In genomic region chr15:82338573-82338972, GRCh38 we compare ENCODE assay signal across 8 cellular contexts. TPM values are rescaled to one million over a fixed set of nuclear protein-coding genes. Genes with fewer than 3 reads are reported as not detected.
A peak's percentile ranks its signal among the peaks of the same experiment; 100 is the strongest.
DNase-seq lines count a peak whose midpoint lies in the region; ATAC-seq and TF ChIP-seq lines count a peak whose summit lies in the region.
"Not testable (repeated sequence)": the region's sequence is repeated elsewhere in the genome, so short reads cannot be mapped to it uniquely, and the experiment has no call there.

No MANE protein-coding gene starts in this region.

- not testable (repeated sequence) for H2BK15ac ChIP-seq in mesendoderm (replicated peaks; ENCODE audit: low read depth)

- H2BK12ac ChIP-seq in trophoblast cell (ENCODE audit: low read length) = not testable (repeated sequence)

- not testable (repeated sequence) for H3K27me3 Mint-ChIP-seq in activated naive CD8-positive, alpha-beta T cell treated with anti-CD3 and anti-CD28 coated beads, Interleukin-2, amount 10 ng/mL, durations not matched to agents 7 days and 5 days

- H3K14ac ChIP-seq in trophoblast cell (ENCODE audit: low read length) = not testable (repeated sequence)

- H3K23ac ChIP-seq in mesendoderm (ENCODE audit: low read length); trophoblast cell (ENCODE audit: low read length): not testable (repeated sequence)

- H2AFZ ChIP-seq in trophoblast cell (ENCODE audit: insufficient read depth, low read length, poor library complexity) = not testable (repeated sequence)

- H4K91ac ChIP-seq in trophoblast cell (ENCODE audit: low read depth, low read length) = not testable (repeated sequence)

- not testable (repeated sequence) for H3K56ac ChIP-seq in mesendoderm (ENCODE audit: low read length)

- H2BK5ac ChIP-seq in mesendoderm (ENCODE audit: low read length); trophoblast cell (ENCODE audit: low read depth, low read length, poor library complexity): not testable (repeated sequence)

- not testable (repeated sequence) for H3K9me3 ChIP-seq in RWPE2 (ENCODE audit: severe bottlenecking); trophoblast cell (ENCODE audit: insufficient read depth, low read depth, low read length)

- intact Hi-C loops in cardiac septum (cut with DNase I) = not testable (repeated sequence)

- H3K4me1 Mint-ChIP-seq in activated naive CD8-positive, alpha-beta T cell treated with anti-CD3 and anti-CD28 coated beads, Interleukin-2, amount 10 ng/mL, durations not matched to agents 7 days and 5 days = not testable (repeated sequence)

- not testable (repeated sequence) for H4K8ac ChIP-seq in mesendoderm (ENCODE audit: low read depth, low read length); trophoblast cell (ENCODE audit: low read depth, low read length)

- peak; percentile 61 for DNase-seq in RWPE2 (ENCODE audit: low spot score)
- DNase-seq in activated naive CD8-positive, alpha-beta T cell treated with anti-CD3 and anti-CD28 coated beads, Interleukin-2, amount 10 ng/mL, durations not matched to agents 7 days and 5 days = peak; percentile 15
- peak; percentile 34 for DNase-seq in ecto neural progenitor cell (ENCODE audit: low spot score)
- DNase-seq in cardiac septum (ENCODE audit: low spot score) = peak; percentile 70
- peak; percentile 48 for DNase-seq in islet precursor cell
- DNase-seq in mesendoderm = peak; percentile 20
- DNase-seq in trophoblast cell = not testable (repeated sequence)
- DNase-seq in ureter (ENCODE audit: low spot score) = peak; percentile 29

- H3K18ac ChIP-seq in mesendoderm (ENCODE audit: low read length); trophoblast cell (ENCODE audit: low read length): not testable (repeated sequence)

- not testable (repeated sequence) for H3K27me3 ChIP-seq in RWPE2 (ENCODE audit: insufficient read depth, poor library complexity, severe bottlenecking); mesendoderm (ENCODE audit: insufficient read depth, low read length, poor library complexity); trophoblast cell (ENCODE audit: insufficient read depth, low read length)

- H3K79me2 ChIP-seq in mesendoderm (ENCODE audit: control insufficient read depth, insufficient read depth, low read length); trophoblast cell (ENCODE audit: control insufficient read depth, insufficient read depth, low read length, poor library complexity): not testable (repeated sequence)

- not testable (repeated sequence) for H3K4me3 ChIP-seq in RWPE2 (ENCODE audit: severe bottlenecking); mesendoderm (ENCODE audit: low read length); trophoblast cell (ENCODE audit: low read depth, low read length)

- H3K27ac Mint-ChIP-seq in activated naive CD8-positive, alpha-beta T cell treated with anti-CD3 and anti-CD28 coated beads, Interleukin-2, amount 10 ng/mL, durations not matched to agents 7 days and 5 days = not testable (repeated sequence)

- not testable (repeated sequence) for H3K36me3 ChIP-seq in RWPE2 (ENCODE audit: low read depth); mesendoderm (ENCODE audit: control insufficient read depth, insufficient read depth, low read length); trophoblast cell (ENCODE audit: control insufficient read depth in 1 of 2, insufficient read depth in 2 of 2, low read length in 2 of 2)

- H3K36me3 Mint-ChIP-seq in activated naive CD8-positive, alpha-beta T cell treated with anti-CD3 and anti-CD28 coated beads, Interleukin-2, amount 10 ng/mL, durations not matched to agents 7 days and 5 days = not testable (repeated sequence)

- not testable (repeated sequence) for H3K9me3 Mint-ChIP-seq in activated naive CD8-positive, alpha-beta T cell treated with anti-CD3 and anti-CD28 coated beads, Interleukin-2, amount 10 ng/mL, durations not matched to agents 7 days and 5 days

- not testable (repeated sequence) for H3K79me1 ChIP-seq in mesendoderm (ENCODE audit: low read length); trophoblast cell (ENCODE audit: low read length)

- H3K27ac ChIP-seq in RWPE2 (ENCODE audit: poor library complexity, severe bottlenecking); mesendoderm (ENCODE audit: low read depth, low read length); trophoblast cell (ENCODE audit: low read depth, low read length): not testable (repeated sequence)

- not testable (repeated sequence) for H3K4ac ChIP-seq in mesendoderm (ENCODE audit: low read depth, low read length); trophoblast cell (ENCODE audit: low read depth, low read length)

- WGBS in mesendoderm (ENCODE audit: extremely low coverage, insufficient coverage, low lambda C conversion rate) = no CpG with 5 or more reads among the region's 8 CpGs
- WGBS in trophoblast cell (ENCODE audit: extremely low coverage, insufficient coverage, insufficient read length) = no CpG with 5 or more reads among the region's 8 CpGs

- ATAC-seq in RWPE2 (ENCODE audit: low read depth); activated naive CD8-positive, alpha-beta T cell treated with anti-CD3 and anti-CD28 coated beads, Interleukin-2, amount 10 ng/mL, durations not matched to agents 7 days and 5 days (ENCODE audit: low read depth): not testable (repeated sequence)

- not testable (repeated sequence) for H2AK5ac ChIP-seq in mesendoderm (ENCODE audit: low read length); trophoblast cell (ENCODE audit: low read length)

- not testable (repeated sequence) for H2BK120ac ChIP-seq in mesendoderm (ENCODE audit: low read depth, low read length); trophoblast cell (ENCODE audit: insufficient read depth, low read length, poor library complexity)

- H4K5ac ChIP-seq in mesendoderm (ENCODE audit: low read length) = not testable (repeated sequence)

- H3K4me1 ChIP-seq in RWPE2 (ENCODE audit: insufficient read depth, poor library complexity, severe bottlenecking); mesendoderm (ENCODE audit: control insufficient read depth, low read depth, low read length); trophoblast cell (ENCODE audit: control insufficient read depth in 1 of 2, insufficient read depth in 2 of 2, low read length in 2 of 2): not testable (repeated sequence)

- not testable (repeated sequence) for H3K4me2 ChIP-seq in mesendoderm (ENCODE audit: low read length)
- peak overlapping the region; percentile 61 for H3K4me2 ChIP-seq in trophoblast cell (ENCODE audit: low read length)

- not testable (repeated sequence) for TF ChIP-seq CTCF in RWPE2 (IDR thresholded peaks at IDR 0.05; ENCODE audit: poor library complexity, severe bottlenecking)

- POLR2A ChIA-PET in activated naive CD8-positive, alpha-beta T cell treated with anti-CD3 and anti-CD28 coated beads, Interleukin-2, amount 10 ng/mL, durations not matched to agents 7 days and 5 days (lab: Charles Lee) = not testable (repeated sequence)

- not testable (repeated sequence) for H4K12ac ChIP-seq in trophoblast cell (ENCODE audit: low read depth, low read length)

- H3K4me3 Mint-ChIP-seq in activated naive CD8-positive, alpha-beta T cell treated with anti-CD3 and anti-CD28 coated beads, Interleukin-2, amount 10 ng/mL, durations not matched to agents 7 days and 5 days = not testable (repeated sequence)

- not testable (repeated sequence) for H3K9ac ChIP-seq in mesendoderm (ENCODE audit: low read length); trophoblast cell (ENCODE audit: low read length)

RNA-seq across cellular contexts. Expression of gene GOLGA6L10, which starts 10.7 kb away (rescaled TPM):
- 1 to 10 TPM; 4.2 TPM for total RNA-seq in activated naive CD8-positive, alpha-beta T cell treated with anti-CD3 and anti-CD28 coated beads, Interleukin-2, amount 10 ng/mL, durations not matched to agents 7 days and 5 days
- total RNA-seq in cardiac septum = 0.86 TPM
- polyA plus RNA-seq in mesendoderm (2013, experiment 1 of 2) = 0.73 TPM
- 0.63 TPM for polyA plus RNA-seq in mesendoderm (2013, experiment 2 of 2)
- 0.53 and 0.60 TPM in 2 replicates for polyA plus RNA-seq in trophoblast cell (2013)
- total RNA-seq in ureter = 4.3 TPM
